ENCODE assay signal across 2 cellular contexts in the genomic region with DNA sequence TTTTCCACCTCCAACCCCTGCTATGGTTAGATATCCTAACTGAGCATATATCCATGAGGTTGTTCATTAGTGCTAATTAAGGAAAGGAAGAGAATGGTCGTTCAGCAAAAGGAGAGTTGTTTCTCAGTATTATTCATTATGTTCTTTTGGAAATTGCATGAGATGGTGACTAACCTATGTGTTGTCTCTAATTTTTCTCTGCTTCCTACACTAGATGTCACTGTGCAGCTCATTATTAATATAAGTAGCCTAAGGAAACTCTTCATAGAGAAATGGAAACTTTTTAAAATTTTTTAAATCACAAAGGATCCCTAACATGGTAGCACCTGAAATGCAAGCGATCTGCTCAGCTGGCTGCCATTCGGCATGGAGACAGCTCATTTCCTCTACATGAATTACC.
TF ChIP-seq lines count a peak whose summit lies in the region.

No MANE protein-coding gene starts in this region.

TF ChIP-seq in SK-N-SH, 30 proteins besides CTCF, POLR2A, EP300 and RAD21 (continued from another document):
- no peak for TF ChIP-seq ZBTB33 (IDR thresholded peaks at IDR 0.05; ENCODE audit: borderline replicate concordance, low read depth)
- TF ChIP-seq, protein P1, sequence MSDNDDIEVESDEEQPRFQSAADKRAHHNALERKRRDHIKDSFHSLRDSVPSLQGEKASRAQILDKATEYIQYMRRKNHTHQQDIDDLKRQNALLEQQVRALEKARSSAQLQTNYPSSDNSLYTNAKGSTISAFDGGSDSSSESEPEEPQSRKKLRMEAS (IDR thresholded peaks at IDR 0.05; ENCODE audit: low read depth) = no peak
- no peak for TF ChIP-seq GABPA (IDR thresholded peaks at IDR 0.05; ENCODE audit: low read depth)
- TF ChIP-seq FOSL2 (IDR thresholded peaks at IDR 0.05; ENCODE audit: borderline replicate concordance, low read depth) = no peak
- TF ChIP-seq MXI1 (IDR thresholded peaks at IDR 0.05; ENCODE audit: low read depth, low read length) = no peak

TF ChIP-seq in SK-N-SH treated with all-trans-retinoic acid at 6 μM for 48 hours, 23 proteins besides CTCF, POLR2A, EP300 and RAD21 (continued from another document):
- no peak for TF ChIP-seq CREB5 (CRISPR knock-in tag; IDR thresholded peaks at IDR 0.05; ENCODE audit: low read depth)
- no peak for TF ChIP-seq PPARA (CRISPR knock-in tag; IDR thresholded peaks at IDR 0.05; ENCODE audit: borderline replicate concordance)
- no peak for TF ChIP-seq ZNF70 (CRISPR knock-in tag; IDR thresholded peaks at IDR 0.05)
- no peak for TF ChIP-seq ZNF8 (CRISPR knock-in tag; IDR thresholded peaks at IDR 0.05)
- TF ChIP-seq ZC3H10 (CRISPR knock-in tag; IDR thresholded peaks at IDR 0.05) = no peak
- no peak for TF ChIP-seq ZNF565 (CRISPR knock-in tag; conservative IDR thresholded peaks at IDR 0.05; ENCODE audit: low read depth)
- no peak for TF ChIP-seq ARNTL (CRISPR knock-in tag; IDR thresholded peaks at IDR 0.05; ENCODE audit: borderline replicate concordance, low read depth)
- no peak for TF ChIP-seq ZFP3 (CRISPR knock-in tag; IDR thresholded peaks at IDR 0.05)
- TF ChIP-seq CSDC2 (CRISPR knock-in tag; IDR thresholded peaks at IDR 0.05) = no peak
- TF ChIP-seq BACH2 (CRISPR knock-in tag; IDR thresholded peaks at IDR 0.05; ENCODE audit: borderline replicate concordance) = no peak
